Comparison of ENCODE assay signal across 21 cellular contexts in genomic region chr10:70934701-70935100, GRCh38. TPM values are rescaled to one million over a fixed set of nuclear protein-coding genes. Genes with fewer than 3 reads are reported as not detected.
A peak's percentile ranks its signal among the peaks of the same experiment; 100 is the strongest.
DNase-seq lines count a peak whose midpoint lies in the region; ATAC-seq and TF ChIP-seq lines count a peak whose summit lies in the region.
"Had no signal": no experiment of that assay in that cellular context is flagged by ENCODE, and none has a peak within 500 bp of the region (broad histone marks: within the 10 kb centered on the region; RNA-seq: fewer than 3 reads in every experiment).

No MANE protein-coding gene starts in this region.

- no peaks in the 10 kb centered on the region for H3K27me3 ChIP-seq in BLaER1 treated with 17β-estradiol and CSF1 and Interleukin-3, amounts not matched to agents 10 nM and 100 nM
- H3K27me3 ChIP-seq in mesenchymal stem cell (ENCODE audit: control insufficient read depth in 1 of 2, insufficient read depth in 1 of 2, low read length in 2 of 2) (peaks cover 63 to 94% of the 10 kb centered on the region in 2 experiments), esophagus muscularis mucosa (peaks cover 0 to 8% (median 0%) of the 10 kb centered on the region in 4 donors)
- H3K27me3 ChIP-seq: BE2C had no signal

- H3K27me3 Mint-ChIP-seq in activated T-helper 1 cell treated with anti-CD3 and anti-CD28 coated beads, Interleukin-12 subunit alpha, Interleukin-12 subunit beta, Interleukin-2, Interleukin-4 antibody, amounts not matched to agents 30 ng/mL and 10 ng/mL and 1 ng/mL, durations not matched to agents 14 hours and 24 hours and 36 hours (ENCODE audit: insufficient read depth): peaks cover 4% of the 10 kb centered on the region
- H3K27me3 Mint-ChIP-seq: CD4-positive, CD25-positive, alpha-beta regulatory T cell had no signal

- peaks cover 14 to 42% (median 29%) of the 10 kb centered on the region in 10 experiments; a peak in 19 of 20 replicates for H3K4me1 ChIP-seq in BLaER1 treated with 17β-estradiol and CSF1 and Interleukin-3, amounts not matched to agents 10 nM and 100 nM
- H3K4me1 ChIP-seq in mesenchymal stem cell (ENCODE audit: control insufficient read depth, insufficient read depth, low read depth, low read length) (peaks cover 15% of the 10 kb centered on the region), esophagus muscularis mucosa (no peaks in the 10 kb centered on the region)
- H3K4me1 ChIP-seq: A549, BE2C, Caco-2, HAP-1 had no signal

- no peak overlapping the region for H2BK12ac ChIP-seq in mesenchymal stem cell (ENCODE audit: low read length in 2 of 2)

- H3K36me3 ChIP-seq in BLaER1 treated with 17β-estradiol and CSF1 and Interleukin-3, amounts not matched to agents 10 nM and 100 nM: no peaks in the 10 kb centered on the region
- H3K36me3 ChIP-seq in mesenchymal stem cell (ENCODE audit: control insufficient read depth in 1 of 2, insufficient read depth in 2 of 2, low read depth in 1 of 2, low read length in 2 of 2) (no peaks in the 10 kb centered on the region), esophagus muscularis mucosa (no peaks in the 10 kb centered on the region)
- H3K36me3 ChIP-seq: BE2C, HAP-1 had no signal

- intact Hi-C loops in activated T-helper 1 cell treated with anti-CD3 and anti-CD28 coated beads, Interleukin-12 subunit alpha, Interleukin-12 subunit beta, Interleukin-2, Interleukin-4 antibody, amounts not matched to agents 30 ng/mL and 10 ng/mL and 1 ng/mL, durations not matched to agents 14 hours and 24 hours and 36 hours (cut with micrococcal nuclease): no loop called here
- intact Hi-C loops in esophagus muscularis mucosa (cut with DNase I): no loop called here

- no peak overlapping the region for H3K18ac ChIP-seq in mesenchymal stem cell (ENCODE audit: low read depth in 1 of 2, low read length in 2 of 2)

- no peaks in the 10 kb centered on the region for H3K36me3 Mint-ChIP-seq in activated T-helper 1 cell treated with anti-CD3 and anti-CD28 coated beads, Interleukin-12 subunit alpha, Interleukin-12 subunit beta, Interleukin-2, Interleukin-4 antibody, amounts not matched to agents 30 ng/mL and 10 ng/mL and 1 ng/mL, durations not matched to agents 14 hours and 24 hours and 36 hours (ENCODE audit: low read depth)
- H3K36me3 Mint-ChIP-seq: CD4-positive, CD25-positive, alpha-beta regulatory T cell; CD8-positive, alpha-beta T cell had no signal

- H3K4me3 ChIP-seq in BLaER1 treated with 17β-estradiol and CSF1 and Interleukin-3, amounts not matched to agents 10 nM and 100 nM: no peak overlapping the region
- H3K4me3 ChIP-seq in mesenchymal stem cell (ENCODE audit: insufficient read depth in 1 of 2, low read depth in 1 of 2, low read length in 2 of 2) (no peak overlapping the region), esophagus muscularis mucosa (no peak overlapping the region)
- H3K4me3 ChIP-seq: A549, GM23338, HAP-1 had no signal

- H3K23ac ChIP-seq in mesenchymal stem cell (ENCODE audit: low read length in 2 of 2): no peak overlapping the region

- H2AFZ ChIP-seq in mesenchymal stem cell (ENCODE audit: low read depth, low read length): no peak overlapping the region
- H2AFZ ChIP-seq: GM23338 had no signal

- no peaks in the 10 kb centered on the region for H3K9me3 Mint-ChIP-seq in activated T-helper 1 cell treated with anti-CD3 and anti-CD28 coated beads, Interleukin-12 subunit alpha, Interleukin-12 subunit beta, Interleukin-2, Interleukin-4 antibody, amounts not matched to agents 30 ng/mL and 10 ng/mL and 1 ng/mL, durations not matched to agents 14 hours and 24 hours and 36 hours
- H3K9me3 Mint-ChIP-seq: CD4-positive, CD25-positive, alpha-beta regulatory T cell; CD8-positive, alpha-beta T cell; GM23338; HFFc6 had no signal

- H3K4me1 Mint-ChIP-seq in activated T-helper 1 cell treated with anti-CD3 and anti-CD28 coated beads, Interleukin-12 subunit alpha, Interleukin-12 subunit beta, Interleukin-2, Interleukin-4 antibody, amounts not matched to agents 30 ng/mL and 10 ng/mL and 1 ng/mL, durations not matched to agents 14 hours and 24 hours and 36 hours (ENCODE audit: low read depth): no peaks in the 10 kb centered on the region
- H3K4me1 Mint-ChIP-seq: CD4-positive, CD25-positive, alpha-beta regulatory T cell had no signal

- peak overlapping the region in 2 of 11 experiments; percentile 16 to 26; a peak in 1 of 22 replicates for H3K9ac ChIP-seq in BLaER1 treated with 17β-estradiol and CSF1 and Interleukin-3, amounts not matched to agents 10 nM and 100 nM
- no peak overlapping the region for H3K9ac ChIP-seq in mesenchymal stem cell (ENCODE audit: low read length)

- H3K27ac ChIP-seq in BLaER1 treated with 17β-estradiol and CSF1 and Interleukin-3, amounts not matched to agents 10 nM and 100 nM: peak overlapping the region in 6 of 11 experiments; percentile 10 to 56 (median 38); a peak in 10 of 22 replicates
- H3K27ac ChIP-seq in mesenchymal stem cell (ENCODE audit: low read length, poor library complexity, severe bottlenecking) (no peak overlapping the region), esophagus muscularis mucosa (replicated peaks in 1 of 4) (no peak overlapping the region)
- H3K27ac ChIP-seq: A549, C4-2B had no signal

- no peak for TF ChIP-seq POLR2A in esophagus muscularis mucosa (IDR thresholded peaks at IDR 0.05; ENCODE audit: low read depth)

- no peak overlapping the region for H4K8ac ChIP-seq in mesenchymal stem cell (ENCODE audit: low read length)

- no peak overlapping the region for H3K4ac ChIP-seq in mesenchymal stem cell (ENCODE audit: low read depth in 1 of 2, low read length in 2 of 2)

- ATAC-seq in GM21528 (IDR thresholded peaks at IDR 0.05; ENCODE audit: low FRiP score, unreplicated experiment): no peak
- ATAC-seq: A549; CD8-positive, alpha-beta T cell; GM23338 had no signal

- H4K20me1 ChIP-seq in BLaER1 treated with 17β-estradiol and CSF1 and Interleukin-3, amounts not matched to agents 10 nM and 100 nM: no peaks in the 10 kb centered on the region; a peak in 1 of 22 replicates

- no peak overlapping the region for H3K14ac ChIP-seq in mesenchymal stem cell (ENCODE audit: low read length in 2 of 2)

- H2AK5ac ChIP-seq in mesenchymal stem cell (ENCODE audit: low read length, severe bottlenecking): no peak overlapping the region

- H4K91ac ChIP-seq in mesenchymal stem cell (ENCODE audit: low read length): peak overlapping the region; percentile 12

- H3K79me1 ChIP-seq in mesenchymal stem cell (replicated peaks; ENCODE audit: low read length, poor library complexity, severe bottlenecking): no peaks in the 10 kb centered on the region

- H3K4me2 ChIP-seq in BLaER1 treated with 17β-estradiol and CSF1 and Interleukin-3, amounts not matched to agents 10 nM and 100 nM: peak overlapping the region; percentile 2 to 86 (median 74); a peak in 18 of 22 replicates
- H3K4me2 ChIP-seq in mesenchymal stem cell (ENCODE audit: low read length, poor library complexity, severe bottlenecking): no peak overlapping the region
- H3K4me2 ChIP-seq: A549, GM23338 had no signal

- H2BK15ac ChIP-seq in mesenchymal stem cell (ENCODE audit: low read depth, poor library complexity, severe bottlenecking): no peak overlapping the region

- H2BK120ac ChIP-seq in mesenchymal stem cell (ENCODE audit: low read depth, low read length): no peak overlapping the region

- TF ChIP-seq CTCF in esophagus muscularis mucosa (IDR thresholded peaks at IDR 0.05): no peak

- H3K9me3 ChIP-seq in BLaER1 treated with 17β-estradiol and CSF1 and Interleukin-3, amounts not matched to agents 10 nM and 100 nM (replicated peaks in 1 of 11): no peaks in the 10 kb centered on the region
- H3K9me3 ChIP-seq in mesenchymal stem cell (ENCODE audit: control insufficient read depth, low read length): no peaks in the 10 kb centered on the region
- no peaks in the 10 kb centered on the region for H3K9me3 ChIP-seq in esophagus muscularis mucosa
- H3K9me3 ChIP-seq: A549, BE2C, Caco-2, HAP-1 had no signal

- H3K4me3 Mint-ChIP-seq in activated T-helper 1 cell treated with anti-CD3 and anti-CD28 coated beads, Interleukin-12 subunit alpha, Interleukin-12 subunit beta, Interleukin-2, Interleukin-4 antibody, amounts not matched to agents 30 ng/mL and 10 ng/mL and 1 ng/mL, durations not matched to agents 14 hours and 24 hours and 36 hours: no peak overlapping the region
- H3K4me3 Mint-ChIP-seq: CD4-positive, CD25-positive, alpha-beta regulatory T cell; CD8-positive, alpha-beta T cell; GM23338; HFFc6 had no signal

- DNase-seq in UCSD-AML1 (lab: John Stamatoyannopoulos, UW; ENCODE audit: unreplicated experiment) (peak; percentile 50), mesenchymal stem cell (no peak), esophagus muscularis mucosa (ENCODE audit: extremely low spot score) (no peak), nucleus accumbens (lab: John Stamatoyannopoulos, UW) (no peak)
- DNase-seq in activated T-helper 1 cell treated with anti-CD3 and anti-CD28 coated beads, Interleukin-12 subunit alpha, Interleukin-12 subunit beta, Interleukin-2, Interleukin-4 antibody, amounts not matched to agents 30 ng/mL and 10 ng/mL and 1 ng/mL, durations not matched to agents 14 hours and 24 hours and 36 hours (ENCODE audit: low spot score): no peak
- DNase-seq: 8988T; ACHN; AML-193; BE2C; Caco-2; CD4-positive, CD25-positive, alpha-beta regulatory T cell; CD8-positive, alpha-beta T cell; DMS153; DND-41; HFFc6 had no signal

- TF ChIP-seq EP300 in esophagus muscularis mucosa (IDR thresholded peaks at IDR 0.05): no peak

- no peak overlapping the region for H2BK5ac ChIP-seq in mesenchymal stem cell (ENCODE audit: low read depth, low read length, poor library complexity, severe bottlenecking)

- H3K27ac Mint-ChIP-seq in activated T-helper 1 cell treated with anti-CD3 and anti-CD28 coated beads, Interleukin-12 subunit alpha, Interleukin-12 subunit beta, Interleukin-2, Interleukin-4 antibody, amounts not matched to agents 30 ng/mL and 10 ng/mL and 1 ng/mL, durations not matched to agents 14 hours and 24 hours and 36 hours: no peak overlapping the region
- H3K27ac Mint-ChIP-seq: CD8-positive, alpha-beta T cell; GM23338; HFFc6 had no signal

- no CpG with 5 or more reads among the region's 1 CpG for WGBS in mesenchymal stem cell
- 100% methylated on average over 1 of the region's 1 CpG for WGBS in esophagus muscularis mucosa

RNA-seq across cellular contexts. Expression of gene PCBD1, which starts 46.3 kb away (rescaled TPM):
- 86.1 TPM for polyA plus RNA-seq in mesenchymal stem cell (2013, experiment 1 of 2)
- polyA plus RNA-seq in mesenchymal stem cell (2013, experiment 2 of 2): 80.5 TPM
- total RNA-seq in activated T-helper 1 cell treated with anti-CD3 and anti-CD28 coated beads, Interleukin-12 subunit alpha, Interleukin-12 subunit beta, Interleukin-2, Interleukin-4 antibody, amounts not matched to agents 30 ng/mL and 10 ng/mL and 1 ng/mL, durations not matched to agents 14 hours and 24 hours and 36 hours: 49.3 and 49.5 TPM in 2 replicates
- total RNA-seq in esophagus muscularis mucosa: 100 to 1,000 TPM in 2 of 4 donors, 10 to 100 TPM in 2; 56.1 to 112 (median 80.8) TPM

Comparison
In these comparisons a context has a peak if more than half of its experiments do, and no peak if none do; other contexts are left out.
1. H3K27ac ChIP-seq: peak in BLaER1 treated with 17β-estradiol and CSF1 and Interleukin-3, amounts not matched to agents 10 nM and 100 nM (6 of 11); none in mesenchymal stem cell (single experiment) and esophagus muscularis mucosa (0 of 4).